Comparison of ENCODE assay signal across 41 cellular contexts in the genomic region with DNA sequence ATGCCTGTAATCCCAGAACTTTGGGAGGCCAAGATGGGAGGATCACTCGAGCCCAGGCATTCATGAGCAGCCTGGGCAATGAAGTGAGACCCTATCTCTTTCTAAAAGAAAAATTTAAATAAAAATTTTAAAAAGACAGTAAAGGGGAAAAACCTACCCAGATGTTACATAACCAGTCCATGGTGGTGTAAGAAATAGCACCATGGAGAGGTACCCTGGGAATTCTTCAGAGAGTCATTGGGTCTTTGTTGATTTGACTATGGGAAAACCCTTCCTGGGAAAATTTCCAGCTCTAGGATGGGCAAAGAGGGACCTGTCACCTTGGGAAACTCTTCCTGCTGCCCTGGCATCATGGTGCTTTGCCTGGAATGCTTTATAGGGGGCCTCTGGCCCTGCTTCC. TPM values are rescaled to one million over a fixed set of nuclear protein-coding genes. Genes with fewer than 3 reads are reported as not detected.
"Had no signal": no experiment of that assay in that cellular context is flagged by ENCODE, and none has a peak within 500 bp of the region (broad histone marks: within the 10 kb centered on the region; RNA-seq: fewer than 3 reads in every experiment).

No MANE protein-coding gene starts in this region.

- H3K4me3 Mint-ChIP-seq: activated B cell treated with CpG ODN at 0.5 μM for 24 hours; activated CD8-positive, alpha-beta T cell treated with anti-CD3 and anti-CD28 coated beads for 36 hours; activated naive CD8-positive, alpha-beta T cell; activated T-cell treated with anti-CD3 and anti-CD28 coated beads, Interleukin-2, amount 50 U/mL, for 4 hours; activated T-helper 17 cell treated with anti-CD3 and anti-CD28 coated beads, Interleukin-2, amount 50 U/mL, for 72 hours; central memory CD8-positive, alpha-beta T cell; dendritic cell treated with granulocyte-macrophage colony-stimulating factor and Interleukin-4, amounts not matched to agents 40 ng/mL and 50 ng/mL, for 4 days; T-cell; T-helper 1 cell treated with Interleukin-12 subunit alpha and Interleukin-12 subunit beta and Interleukin-4 antibody, amounts not matched to agents 30 μg/mL and 1 μg/mL, for 36 hours; T-helper 2 cell treated with Interferon-gamma antibody and Interleukin-4, amounts not matched to agents 5 μg/mL and 100 μg/mL, for 36 hours had no signal

- H3K9me3 Mint-ChIP-seq: activated B cell treated with CpG ODN at 0.5 μM for 24 hours; activated CD8-positive, alpha-beta T cell treated with anti-CD3 and anti-CD28 coated beads for 36 hours; activated T-cell treated with anti-CD3 and anti-CD28 coated beads, Interleukin-2, amount 50 U/mL, for 4 hours; activated T-helper 17 cell treated with anti-CD3 and anti-CD28 coated beads, Interleukin-2, amount 50 U/mL, for 72 hours; central memory CD8-positive, alpha-beta T cell; dendritic cell treated with granulocyte-macrophage colony-stimulating factor and Interleukin-4, amounts not matched to agents 40 ng/mL and 50 ng/mL, for 4 days; T-cell; T-helper 1 cell treated with Interleukin-12 subunit alpha and Interleukin-12 subunit beta and Interleukin-4 antibody, amounts not matched to agents 30 μg/mL and 1 μg/mL, for 36 hours; T-helper 2 cell treated with Interferon-gamma antibody and Interleukin-4, amounts not matched to agents 5 μg/mL and 100 μg/mL, for 36 hours had no signal

- H3K27ac Mint-ChIP-seq: activated B cell treated with CpG ODN at 0.5 μM for 24 hours; activated CD8-positive, alpha-beta T cell treated with anti-CD3 and anti-CD28 coated beads for 36 hours; activated naive CD8-positive, alpha-beta T cell; activated T-helper 17 cell treated with anti-CD3 and anti-CD28 coated beads, Interleukin-2, amount 50 U/mL, for 72 hours; dendritic cell treated with granulocyte-macrophage colony-stimulating factor and Interleukin-4, amounts not matched to agents 40 ng/mL and 50 ng/mL, for 4 days; T-cell; T-helper 1 cell treated with Interleukin-12 subunit alpha and Interleukin-12 subunit beta and Interleukin-4 antibody, amounts not matched to agents 30 μg/mL and 1 μg/mL, for 36 hours; T-helper 2 cell treated with Interferon-gamma antibody and Interleukin-4, amounts not matched to agents 5 μg/mL and 100 μg/mL, for 36 hours had no signal

- H3K27ac ChIP-seq: brain microvascular endothelial cell, coronary artery, epithelial cell of prostate, esophagus squamous epithelium, gastroesophageal sphincter, WERI-Rb-1 had no signal

- H3K9me3 ChIP-seq: esophagus squamous epithelium, gastroesophageal sphincter had no signal

- FAIRE-seq: astrocyte, bronchial epithelial cell, endometrium, endothelial cell of umbilical vein had no signal

- H3K27me3 ChIP-seq: brain microvascular endothelial cell, dorsolateral prefrontal cortex, esophagus squamous epithelium, gastroesophageal sphincter had no signal

- H3K27me3 Mint-ChIP-seq: activated B cell treated with CpG ODN at 0.5 μM for 24 hours; activated CD8-positive, alpha-beta T cell treated with anti-CD3 and anti-CD28 coated beads for 36 hours; activated naive CD8-positive, alpha-beta T cell; activated T-helper 17 cell treated with anti-CD3 and anti-CD28 coated beads, Interleukin-2, amount 50 U/mL, for 72 hours; central memory CD8-positive, alpha-beta T cell; T-cell had no signal

- DNase-seq: activated B cell treated with CpG ODN at 0.5 μM for 24 hours; activated CD4-positive, alpha-beta T cell treated with anti-CD3 and anti-CD28 coated beads for 48 hours; activated CD4-positive, alpha-beta T cell treated with anti-CD3 and anti-CD28 coated beads, Interleukin-2, amount 50 U/mL, for 1 hour; activated CD4-positive, alpha-beta T cell treated with anti-CD3 and anti-CD28 coated beads, Interleukin-2, amount 50 U/mL, for 48 hours; activated CD8-positive, alpha-beta memory T cell treated with anti-CD3 and anti-CD28 coated beads for 24 hours; activated CD8-positive, alpha-beta T cell treated with anti-CD3 and anti-CD28 coated beads for 36 hours; activated effector memory CD4-positive, alpha-beta T cell treated with Interleukin-2 at 50 U/mL for 16 hours; activated gamma-delta T cell treated with Interleukin-2 at 50 U/mL for 16 hours; activated naive CD4-positive, alpha-beta T cell treated with anti-CD3 and anti-CD28 coated beads, Interleukin-2, amount 50 U/mL, for 16 hours; activated naive CD4-positive, alpha-beta T cell treated with Interleukin-2 at 50 U/mL for 16 hours; activated T-cell treated with anti-CD3 and anti-CD28 coated beads, Interleukin-2, amount 50 U/mL, for 4 hours; amniotic stem cell; anterior cingulate cortex; brain microvascular endothelial cell; dorsolateral prefrontal cortex; effector memory CD4-positive, alpha-beta T cell; esophagus squamous epithelium; foreskin melanocyte; T-cell; T1000; WERI-Rb-1 had no signal

- H3K4me3 ChIP-seq: coronary artery, dorsolateral prefrontal cortex, esophagus squamous epithelium, gastroesophageal sphincter had no signal

- ATAC-seq: activated CD4-positive, CD25-positive, alpha-beta regulatory T cell treated with anti-CD3 and anti-CD28 coated beads, Interleukin-2, amount 50 U/mL, for 24 hours; activated CD8-positive, alpha-beta T cell treated with anti-CD3 and anti-CD28 coated beads for 36 hours; activated T-cell treated with anti-CD3 and anti-CD28 coated beads, Interleukin-2, amount 50 U/mL, for 4 hours; activated T-helper 17 cell treated with anti-CD3 and anti-CD28 coated beads, Interleukin-2, amount 50 U/mL, for 72 hours; gastroesophageal sphincter; T-cell had no signal

- H3K4me1 Mint-ChIP-seq: activated B cell treated with CpG ODN at 0.5 μM for 24 hours; activated T-helper 17 cell treated with anti-CD3 and anti-CD28 coated beads, Interleukin-2, amount 50 U/mL, for 72 hours; central memory CD8-positive, alpha-beta T cell; T-cell had no signal

- H3K4me1 ChIP-seq: esophagus squamous epithelium, gastroesophageal sphincter had no signal

- H3K36me3 ChIP-seq: brain microvascular endothelial cell, WERI-Rb-1 had no signal

RNA-seq across cellular contexts. Expression of gene OPN1SW, which starts 26.1 kb away (rescaled TPM):
- total RNA-seq: activated B cell treated with CpG ODN at 0.5 μM for 24 hours; activated CD8-positive, alpha-beta T cell treated with anti-CD3 and anti-CD28 coated beads for 36 hours; activated T-cell treated with anti-CD3 and anti-CD28 coated beads, Interleukin-2, amount 50 U/mL, for 4 hours; activated T-helper 17 cell treated with anti-CD3 and anti-CD28 coated beads, Interleukin-2, amount 50 U/mL, for 72 hours; astrocyte; bronchial epithelial cell; cardiac septum; endothelial cell of umbilical vein; esophagus squamous epithelium; fibroblast of lung; fibroblast of villous mesenchyme; gastroesophageal sphincter; glomerular endothelial cell; T-cell had no signal
- polyA plus RNA-seq: adipose tissue, endothelial cell of umbilical vein, esophagus, fibroblast of lung had no signal

RNA-seq across cellular contexts. Expression of gene FLNC, which starts 28.5 kb away (rescaled TPM):
- total RNA-seq: activated B cell treated with CpG ODN at 0.5 μM for 24 hours had no signal
